Comparison of ENCODE assay signal across 8 cellular contexts in the genomic region with DNA sequence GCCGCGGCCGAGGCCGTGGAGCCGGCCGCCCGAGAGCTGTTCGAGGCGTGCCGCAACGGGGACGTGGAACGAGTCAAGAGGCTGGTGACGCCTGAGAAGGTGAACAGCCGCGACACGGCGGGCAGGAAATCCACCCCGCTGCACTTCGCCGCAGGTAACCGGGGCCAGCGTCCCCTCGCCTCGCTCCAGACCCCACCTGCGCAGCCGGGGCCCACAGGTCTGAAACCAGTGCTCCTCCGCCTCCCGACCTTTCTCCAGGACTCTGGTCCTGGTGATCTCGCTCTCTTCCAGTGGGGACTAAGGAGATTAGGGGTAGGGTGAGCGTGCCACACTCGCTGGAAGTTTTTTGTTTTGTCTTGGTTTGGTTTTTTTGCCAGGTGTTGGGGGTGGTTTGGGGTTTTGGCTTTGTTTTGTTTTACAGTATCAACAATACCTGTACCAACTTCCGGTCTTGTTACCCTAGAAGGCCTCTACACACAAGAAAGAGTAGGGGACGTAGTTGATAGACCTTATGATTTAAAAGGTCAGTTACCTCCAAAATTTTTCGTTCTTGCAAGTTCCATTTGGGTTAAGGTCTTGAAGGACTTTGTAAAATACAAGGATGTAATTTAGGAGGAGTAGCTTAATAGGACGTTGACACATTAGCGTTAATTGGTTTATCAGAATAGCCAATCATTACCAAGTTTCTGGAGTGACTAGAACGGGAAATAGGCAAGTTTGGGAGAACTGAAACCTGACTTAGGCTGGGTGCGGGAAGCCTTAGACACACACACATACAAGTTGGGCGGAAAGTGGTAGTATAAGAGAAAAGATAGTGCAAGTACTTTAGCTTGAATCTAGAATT. TPM values are rescaled to one million over a fixed set of nuclear protein-coding genes. Genes with fewer than 3 reads are reported as not detected.
A peak's percentile ranks its signal among the peaks of the same experiment; 100 is the strongest.
DNase-seq lines count a peak whose midpoint lies in the region; ATAC-seq and TF ChIP-seq lines count a peak whose summit lies in the region.

No MANE protein-coding gene starts in this region.

- peak; percentile 33 for ATAC-seq in GM18517 (IDR thresholded peaks at IDR 0.05; ENCODE audit: unreplicated experiment)
- peak; percentile 31 for ATAC-seq in HG03039 (IDR thresholded peaks at IDR 0.05; ENCODE audit: unreplicated experiment)
- ATAC-seq in omental fat pad (ENCODE audit: low FRiP score), result peak; percentile 52

- DNase-seq in Ammon's horn (ENCODE audit: low spot score) (peak; percentile 67), NT2/D1 (ENCODE audit: low read depth, low spot score) (no peak), activated gamma-delta T cell treated with Interleukin-2 at 50 U/mL for 16 hours (peak; percentile 50), foreskin melanocyte (peak; percentile 48), omental fat pad (ENCODE audit: low spot score) (no peak), HPDE6-E6E7 (ENCODE audit: extremely low spot score) (no peak)

- H3K36me3 ChIP-seq in NT2/D1 (ENCODE audit: insufficient read depth, insufficient read length, low read length), result peaks cover 20% of the 10 kb centered on the region

- no peak for TF ChIP-seq CTCF in omental fat pad (IDR thresholded peaks at IDR 0.05)

- H3K9ac ChIP-seq in NT2/D1 (ENCODE audit: insufficient read length, low read depth), result peak overlapping the region; percentile 98

- H3K4me1 ChIP-seq in NT2/D1 (ENCODE audit: insufficient read depth, insufficient read length), result no peaks in the 10 kb centered on the region

- H3K9me3 ChIP-seq in NT2/D1 (ENCODE audit: insufficient read depth, low read length), result no peaks in the 10 kb centered on the region

- H3K27me3 ChIP-seq in NT2/D1 (ENCODE audit: insufficient read depth, insufficient read length), result no peaks in the 10 kb centered on the region

- peak overlapping the region; percentile 94 for H3K4me3 ChIP-seq in NT2/D1 (ENCODE audit: insufficient read length, low read depth)

RNA-seq across cellular contexts. Expression of gene TNKS2, which starts 0.7 kb away (rescaled TPM):
- 10 to 100 TPM; 37.6 to 52.8 (median 43.8) TPM for total RNA-seq in omental fat pad

Comparison
In these comparisons a context has a peak if more than half of its experiments do, and no peak if none do; other contexts are left out.
1. DNase-seq: peak in Ammon's horn (single experiment), activated gamma-delta T cell treated with Interleukin-2 at 50 U/mL for 16 hours (single experiment) and foreskin melanocyte (single experiment); none in NT2/D1 (single experiment), omental fat pad (single experiment) and HPDE6-E6E7 (single experiment).
2. Peak in every context shown above with its lines, with median percentiles within 50 percentile points of each other: ATAC-seq.